In genomic region chr4:105061136-105061696, GRCh38 we compare ENCODE assay signal across 1 cellular context.
TF ChIP-seq lines count a peak whose summit lies in the region.

No MANE protein-coding gene starts in this region.

TF ChIP-seq in IMR-90, 13 proteins besides CTCF, POLR2A, EP300 and RAD21 (continued from another document):
- TF ChIP-seq ELK1 (IDR thresholded peaks at IDR 0.05; ENCODE audit: borderline replicate concordance, low read depth, low read length) (no peak), FOS (IDR thresholded peaks at IDR 0.05; ENCODE audit: low read depth, low read length) (no peak)
